In the genomic region with DNA sequence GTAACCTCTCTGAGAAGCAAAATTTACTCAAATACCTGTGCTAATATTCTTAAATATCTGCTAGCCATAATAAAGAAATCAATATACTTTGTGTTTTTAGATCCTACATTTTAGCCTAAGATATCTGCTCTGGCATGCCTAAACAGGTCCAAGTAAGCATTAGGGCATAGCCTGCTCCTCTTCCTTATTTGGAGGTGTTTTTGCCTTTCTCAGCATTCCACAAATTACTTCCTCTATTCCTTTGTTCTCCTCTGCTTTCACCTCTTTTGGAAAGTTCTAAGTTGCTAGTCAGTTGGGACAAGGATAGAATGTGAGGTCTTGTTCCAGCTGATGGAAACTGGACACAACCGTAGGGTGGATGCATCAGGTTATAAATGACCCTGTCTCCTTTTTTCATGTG, we compare ENCODE assay signal across 9 cellular contexts. TPM values are rescaled to one million over a fixed set of nuclear protein-coding genes. Genes with fewer than 3 reads are reported as not detected.
"Had no signal": no experiment of that assay in that cellular context is flagged by ENCODE, and none has a peak within 500 bp of the region (broad histone marks: within the 10 kb centered on the region; RNA-seq: fewer than 3 reads in every experiment).

No MANE protein-coding gene starts in this region.

- H3K27ac ChIP-seq: GM23248 had no signal

- H3K4me3 ChIP-seq: GM23248, K562 had no signal

- H3K4me3 Mint-ChIP-seq: H9 had no signal

- H3K9ac ChIP-seq: GM23248 had no signal

- H3K4me1 Mint-ChIP-seq: H9 had no signal

- H2AFZ ChIP-seq: GM23248 had no signal

- DNase-seq: GM23248, GOT3, H9, HCEC 1CT, IMR-90 had no signal

- FAIRE-seq: H54, HTR-8/SVneo, K562 had no signal

RNA-seq across cellular contexts. Expression of a gene that starts 7.2 kb away (rescaled TPM):
- total RNA-seq: GM23248, H9, HT-29, IMR-90, K562 had no signal
- polyA plus RNA-seq: GM23248, IMR-90, K562 had no signal

RNA-seq across cellular contexts. Expression of a gene that starts 16.6 kb away (rescaled TPM):
- total RNA-seq: GM23248, H9, HT-29, IMR-90, K562 had no signal
- polyA plus RNA-seq: GM23248, IMR-90, K562 had no signal

RNA-seq across cellular contexts. Expression of a gene that starts 18.1 kb away (rescaled TPM):
- total RNA-seq: GM23248, H9, HT-29, IMR-90, K562 had no signal
- polyA plus RNA-seq: GM23248, IMR-90 had no signal

RNA-seq across cellular contexts. Expression of a gene that starts 32.7 kb away (rescaled TPM):
- total RNA-seq: GM23248, H9, HT-29, IMR-90, K562 had no signal
- polyA plus RNA-seq: GM23248, IMR-90, K562 had no signal
